ENCODE assay signal across 2 cellular contexts in the genomic region with DNA sequence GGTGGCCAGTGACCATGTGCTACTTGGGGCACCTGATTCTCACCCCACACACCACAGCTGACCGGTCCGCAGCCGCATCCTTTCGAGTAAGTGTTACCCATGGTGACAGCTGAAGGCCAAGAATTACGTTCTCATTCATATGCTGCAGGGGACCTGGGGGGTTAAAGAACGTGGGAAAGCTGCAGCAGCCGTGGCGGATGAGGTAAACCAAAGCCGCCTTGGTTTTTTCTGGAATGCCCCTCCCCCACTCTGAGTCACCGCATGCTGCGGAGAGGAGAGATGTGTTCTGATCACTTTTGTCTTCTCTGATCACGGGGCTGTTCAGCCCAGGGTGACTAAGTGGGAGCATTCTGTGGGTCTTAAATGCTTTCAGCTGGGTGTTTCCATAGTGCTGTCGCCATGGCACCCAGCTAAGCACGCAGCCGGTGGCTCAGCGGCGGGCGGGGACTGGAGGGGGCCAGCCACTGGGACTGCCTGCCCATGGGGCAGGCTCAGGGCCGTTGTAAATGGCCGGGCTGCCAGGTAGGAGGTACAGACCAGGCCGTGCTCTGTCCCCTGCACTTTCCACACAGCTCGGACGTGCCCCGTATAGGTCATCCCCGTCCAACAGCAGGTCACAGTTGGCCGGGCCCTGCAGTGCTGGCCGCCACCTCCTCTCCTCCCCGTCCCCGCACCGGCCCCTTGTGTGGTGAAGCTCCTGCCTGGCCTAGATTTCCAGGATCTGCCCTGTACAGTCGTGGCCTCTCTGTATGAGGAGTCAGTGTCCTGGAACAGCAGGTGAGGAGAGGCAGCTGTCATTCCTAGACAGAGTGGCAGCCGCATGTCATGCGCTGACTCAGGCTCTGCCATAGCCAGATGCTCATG.
TF ChIP-seq lines count a peak whose summit lies in the region.

No MANE protein-coding gene starts in this region.

TF ChIP-seq in GM23338, 12 proteins besides CTCF, POLR2A, EP300 and RAD21 (continued from another document):
- TF ChIP-seq, protein P1, sequence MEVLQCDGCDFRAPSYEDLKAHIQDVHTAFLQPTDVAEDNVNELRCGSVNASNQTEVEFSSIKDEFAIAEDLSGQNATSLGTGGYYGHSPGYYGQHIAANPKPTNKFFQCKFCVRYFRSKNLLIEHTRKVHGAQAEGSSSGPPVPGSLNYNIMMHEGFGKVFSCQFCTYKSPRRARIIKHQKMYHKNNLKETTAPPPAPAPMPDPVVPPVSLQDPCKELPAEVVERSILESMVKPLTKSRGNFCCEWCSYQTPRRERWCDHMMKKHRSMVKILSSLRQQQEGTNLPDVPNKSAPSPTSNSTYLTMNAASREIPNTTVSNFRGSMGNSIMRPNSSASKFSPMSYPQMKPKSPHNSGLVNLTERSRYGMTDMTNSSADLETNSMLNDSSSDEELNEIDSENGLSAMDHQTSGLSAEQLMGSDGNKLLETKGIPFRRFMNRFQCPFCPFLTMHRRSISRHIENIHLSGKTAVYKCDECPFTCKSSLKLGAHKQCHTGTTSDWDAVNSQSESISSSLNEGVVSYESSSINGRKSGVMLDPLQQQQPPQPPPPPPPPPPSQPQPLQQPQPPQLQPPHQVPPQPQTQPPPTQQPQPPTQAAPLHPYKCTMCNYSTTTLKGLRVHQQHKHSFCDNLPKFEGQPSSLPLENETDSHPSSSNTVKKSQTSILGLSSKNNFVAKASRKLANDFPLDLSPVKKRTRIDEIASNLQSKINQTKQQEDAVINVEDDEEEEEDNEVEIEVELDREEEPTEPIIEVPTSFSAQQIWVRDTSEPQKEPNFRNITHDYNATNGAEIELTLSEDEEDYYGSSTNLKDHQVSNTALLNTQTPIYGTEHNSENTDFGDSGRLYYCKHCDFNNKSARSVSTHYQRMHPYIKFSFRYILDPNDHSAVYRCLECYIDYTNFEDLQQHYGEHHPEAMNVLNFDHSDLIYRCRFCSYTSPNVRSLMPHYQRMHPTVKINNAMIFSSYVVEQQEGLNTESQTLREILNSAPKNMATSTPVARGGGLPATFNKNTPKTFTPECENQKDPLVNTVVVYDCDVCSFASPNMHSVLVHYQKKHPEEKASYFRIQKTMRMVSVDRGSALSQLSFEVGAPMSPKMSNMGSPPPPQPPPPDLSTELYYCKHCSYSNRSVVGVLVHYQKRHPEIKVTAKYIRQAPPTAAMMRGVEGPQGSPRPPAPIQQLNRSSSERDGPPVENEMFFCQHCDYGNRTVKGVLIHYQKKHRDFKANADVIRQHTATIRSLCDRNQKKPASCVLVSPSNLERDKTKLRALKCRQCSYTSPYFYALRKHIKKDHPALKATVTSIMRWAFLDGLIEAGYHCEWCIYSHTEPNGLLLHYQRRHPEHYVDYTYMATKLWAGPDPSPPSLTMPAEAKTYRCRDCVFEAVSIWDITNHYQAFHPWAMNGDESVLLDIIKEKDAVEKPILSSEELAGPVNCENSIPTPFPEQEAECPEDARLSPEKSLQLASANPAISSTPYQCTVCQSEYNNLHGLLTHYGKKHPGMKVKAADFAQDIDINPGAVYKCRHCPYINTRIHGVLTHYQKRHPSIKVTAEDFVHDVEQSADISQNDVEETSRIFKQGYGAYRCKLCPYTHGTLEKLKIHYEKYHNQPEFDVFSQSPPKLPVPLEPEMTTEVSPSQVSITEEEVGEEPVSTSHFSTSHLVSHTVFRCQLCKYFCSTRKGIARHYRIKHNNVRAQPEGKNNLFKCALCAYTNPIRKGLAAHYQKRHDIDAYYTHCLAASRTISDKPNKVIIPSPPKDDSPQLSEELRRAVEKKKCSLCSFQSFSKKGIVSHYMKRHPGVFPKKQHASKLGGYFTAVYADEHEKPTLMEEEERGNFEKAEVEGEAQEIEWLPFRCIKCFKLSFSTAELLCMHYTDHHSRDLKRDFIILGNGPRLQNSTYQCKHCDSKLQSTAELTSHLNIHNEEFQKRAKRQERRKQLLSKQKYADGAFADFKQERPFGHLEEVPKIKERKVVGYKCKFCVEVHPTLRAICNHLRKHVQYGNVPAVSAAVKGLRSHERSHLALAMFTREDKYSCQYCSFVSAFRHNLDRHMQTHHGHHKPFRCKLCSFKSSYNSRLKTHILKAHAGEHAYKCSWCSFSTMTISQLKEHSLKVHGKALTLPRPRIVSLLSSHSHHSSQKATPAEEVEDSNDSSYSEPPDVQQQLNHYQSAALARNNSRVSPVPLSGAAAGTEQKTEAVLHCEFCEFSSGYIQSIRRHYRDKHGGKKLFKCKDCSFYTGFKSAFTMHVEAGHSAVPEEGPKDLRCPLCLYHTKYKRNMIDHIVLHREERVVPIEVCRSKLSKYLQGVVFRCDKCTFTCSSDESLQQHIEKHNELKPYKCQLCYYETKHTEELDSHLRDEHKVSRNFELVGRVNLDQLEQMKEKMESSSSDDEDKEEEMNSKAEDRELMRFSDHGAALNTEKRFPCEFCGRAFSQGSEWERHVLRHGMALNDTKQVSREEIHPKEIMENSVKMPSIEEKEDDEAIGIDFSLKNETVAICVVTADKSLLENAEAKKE (CRISPR knock-in tag; IDR thresholded peaks at IDR 0.05), result no peak
- no peak for TF ChIP-seq EZH2phosphoT487 (IDR thresholded peaks at IDR 0.05; ENCODE audit: unreplicated experiment)

TF ChIP-seq in liver, 16 proteins besides CTCF, POLR2A, EP300 and RAD21 (continued from another document):
- TF ChIP-seq, protein P2, sequence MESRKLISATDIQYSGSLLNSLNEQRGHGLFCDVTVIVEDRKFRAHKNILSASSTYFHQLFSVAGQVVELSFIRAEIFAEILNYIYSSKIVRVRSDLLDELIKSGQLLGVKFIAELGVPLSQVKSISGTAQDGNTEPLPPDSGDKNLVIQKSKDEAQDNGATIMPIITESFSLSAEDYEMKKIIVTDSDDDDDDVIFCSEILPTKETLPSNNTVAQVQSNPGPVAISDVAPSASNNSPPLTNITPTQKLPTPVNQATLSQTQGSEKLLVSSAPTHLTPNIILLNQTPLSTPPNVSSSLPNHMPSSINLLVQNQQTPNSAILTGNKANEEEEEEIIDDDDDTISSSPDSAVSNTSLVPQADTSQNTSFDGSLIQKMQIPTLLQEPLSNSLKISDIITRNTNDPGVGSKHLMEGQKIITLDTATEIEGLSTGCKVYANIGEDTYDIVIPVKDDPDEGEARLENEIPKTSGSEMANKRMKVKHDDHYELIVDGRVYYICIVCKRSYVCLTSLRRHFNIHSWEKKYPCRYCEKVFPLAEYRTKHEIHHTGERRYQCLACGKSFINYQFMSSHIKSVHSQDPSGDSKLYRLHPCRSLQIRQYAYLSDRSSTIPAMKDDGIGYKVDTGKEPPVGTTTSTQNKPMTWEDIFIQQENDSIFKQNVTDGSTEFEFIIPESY (IDR thresholded peaks at IDR 0.05), result no peak
- TF ChIP-seq GABPA (IDR thresholded peaks at IDR 0.05 in 1 of 2, conservative IDR thresholded peaks at IDR 0.05 in 1 of 2), result no peak
- no peak for TF ChIP-seq FOXA2 (IDR thresholded peaks at IDR 0.05)
- TF ChIP-seq, protein P3, sequence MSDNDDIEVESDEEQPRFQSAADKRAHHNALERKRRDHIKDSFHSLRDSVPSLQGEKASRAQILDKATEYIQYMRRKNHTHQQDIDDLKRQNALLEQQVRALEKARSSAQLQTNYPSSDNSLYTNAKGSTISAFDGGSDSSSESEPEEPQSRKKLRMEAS (IDR thresholded peaks at IDR 0.05), result no peak
- peak; percentile 53 to 94 for TF ChIP-seq RXRA (IDR thresholded peaks at IDR 0.05)
- no peak for TF ChIP-seq EGR1 (IDR thresholded peaks at IDR 0.05; ENCODE audit: low read depth in 2 of 2)
- TF ChIP-seq JUND (IDR thresholded peaks at IDR 0.05), result peak in 1 of 2 donors; percentile 31
